1 cellular context compared by ENCODE assay signal in the genomic region with DNA sequence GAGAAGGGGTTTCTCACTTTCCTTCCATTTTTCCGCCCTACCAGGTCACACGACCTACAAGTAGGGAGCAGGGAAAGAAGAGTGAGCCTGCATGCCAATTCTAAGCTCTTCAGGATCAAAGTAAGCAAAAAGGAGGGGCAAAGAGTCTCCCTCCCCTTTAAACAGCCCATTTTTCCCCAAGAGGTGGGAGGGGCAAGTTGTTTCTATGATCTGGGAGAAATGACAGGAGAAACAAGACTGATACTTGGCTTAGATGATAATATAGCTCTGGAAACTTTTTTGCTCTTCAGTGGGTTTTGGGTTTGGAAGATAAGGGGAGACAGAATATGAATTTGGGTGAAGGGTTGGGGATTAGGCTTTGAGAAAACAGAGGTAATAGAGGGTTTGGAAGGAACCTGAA.
TF ChIP-seq lines count a peak whose summit lies in the region.

No MANE protein-coding gene starts in this region.

TF ChIP-seq in K562, 482 proteins besides CTCF, POLR2A, EP300 and RAD21:
- TF ChIP-seq IRF2 (CRISPR knock-in tag; IDR thresholded peaks at IDR 0.05) (no peak), ZNF696 (CRISPR knock-in tag; conservative IDR thresholded peaks at IDR 0.05) (no peak), MEF2D (tag; conservative IDR thresholded peaks at IDR 0.05; ENCODE audit: low read depth) (no peak)
